ENCODE assay signal across 1 cellular context in the genomic region with DNA sequence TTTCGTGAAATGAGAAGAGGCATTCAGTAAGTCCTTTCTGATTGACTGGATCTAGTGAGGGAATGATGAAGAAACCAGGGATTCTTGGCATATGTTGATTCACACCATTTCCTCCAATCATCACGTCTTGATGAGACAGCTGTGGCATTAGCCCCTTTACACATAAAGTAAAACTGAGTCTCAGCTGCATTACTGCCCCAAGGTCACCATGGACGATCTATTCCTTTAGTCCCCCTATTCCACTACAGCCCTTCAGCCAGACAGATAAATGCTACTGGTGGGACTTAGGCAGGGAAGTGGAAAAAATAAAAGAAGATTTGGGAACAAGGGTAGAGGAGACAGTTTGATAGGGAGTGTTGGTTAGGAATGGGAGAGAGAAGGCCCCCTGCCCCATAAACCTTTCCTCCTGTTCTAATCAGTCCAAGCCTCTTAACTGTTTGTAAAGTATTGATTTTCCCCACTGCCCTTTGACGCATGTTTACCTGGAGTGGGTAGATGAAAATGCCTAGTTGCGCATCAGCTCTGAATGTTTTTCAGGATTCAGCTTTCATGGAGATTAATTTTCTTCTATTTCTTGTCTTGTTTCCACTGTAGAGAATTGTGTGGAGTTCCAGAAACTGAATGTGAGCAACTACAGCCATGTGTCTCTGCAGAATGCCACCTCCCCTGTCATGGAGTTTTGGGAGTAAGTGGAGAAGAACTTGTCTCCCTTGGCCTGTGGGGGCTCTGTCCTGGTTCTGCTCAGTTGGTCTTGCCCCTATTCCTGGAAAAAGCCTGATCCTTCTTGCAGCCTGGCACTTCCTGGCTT.
TF ChIP-seq lines count a peak whose summit lies in the region.

No MANE protein-coding gene starts in this region.

TF ChIP-seq in neural cell, 6 proteins besides CTCF, POLR2A, EP300 and RAD21 (continued from another document):
- TF ChIP-seq POLR2AphosphoS5 (IDR thresholded peaks at IDR 0.05) (no peak), MXI1 (conservative IDR thresholded peaks at IDR 0.05; ENCODE audit: poor library complexity, severe bottlenecking) (no peak)
